35 cellular contexts compared by ENCODE assay signal in genomic region chr6:118853408-118853807, GRCh38.
"Had no signal": no experiment of that assay in that cellular context is flagged by ENCODE, and none has a peak within 500 bp of the region (broad histone marks: within the 10 kb centered on the region; RNA-seq: fewer than 3 reads in every experiment).

No MANE protein-coding gene starts in this region.

- H3K27me3 ChIP-seq: MG63 had no signal

- H3K9me3 ChIP-seq: MG63 had no signal

- H3K4me3 ChIP-seq: MG63 had no signal

- H3K36me3 ChIP-seq: MG63 had no signal

- DNase-seq: MG63, MM.1S, MV-4-11, NCI-H1048, NCI-H1092, NCI-H1092 treated with DMSO at 0.1 percent for 48 hours, NCI-H1105, NCI-H1105 treated with DMSO at 0.1 percent for 48 hours, NCI-H1417, NCI-H1417 treated with DMSO at 0.1 percent for 48 hours, NCI-H1436, NCI-H1436 treated with DMSO at 0.1 percent for 48 hours, NCI-H146, NCI-H1694, NCI-H1694 treated with DMSO at 0.1 percent for 48 hours, NCI-H187, NCI-H187 treated with DMSO at 0.1 percent for 48 hours, NCI-H1930, NCI-H2029, NCI-H2029 treated with DMSO at 0.1 percent for 48 hours, NCI-H2081, NCI-H2081 treated with DMSO at 0.1 percent for 48 hours, NCI-H2107, NCI-H2171, NCI-H2171 treated with DMSO at 0.1 percent for 48 hours, NCI-H2227 treated with DMSO at 0.1 percent for 48 hours, NCI-H226, NCI-H345, NCI-H446, NCI-H446 treated with DMSO at 0.1 percent for 48 hours, NCI-H510A, NCI-H510A treated with DMSO at 0.1 percent for 48 hours, NCI-H524, NCI-H524 treated with DMSO at 0.1 percent for 48 hours, NCI-H526 had no signal
